Comparison of ENCODE assay signal across 10 cellular contexts in the genomic region with DNA sequence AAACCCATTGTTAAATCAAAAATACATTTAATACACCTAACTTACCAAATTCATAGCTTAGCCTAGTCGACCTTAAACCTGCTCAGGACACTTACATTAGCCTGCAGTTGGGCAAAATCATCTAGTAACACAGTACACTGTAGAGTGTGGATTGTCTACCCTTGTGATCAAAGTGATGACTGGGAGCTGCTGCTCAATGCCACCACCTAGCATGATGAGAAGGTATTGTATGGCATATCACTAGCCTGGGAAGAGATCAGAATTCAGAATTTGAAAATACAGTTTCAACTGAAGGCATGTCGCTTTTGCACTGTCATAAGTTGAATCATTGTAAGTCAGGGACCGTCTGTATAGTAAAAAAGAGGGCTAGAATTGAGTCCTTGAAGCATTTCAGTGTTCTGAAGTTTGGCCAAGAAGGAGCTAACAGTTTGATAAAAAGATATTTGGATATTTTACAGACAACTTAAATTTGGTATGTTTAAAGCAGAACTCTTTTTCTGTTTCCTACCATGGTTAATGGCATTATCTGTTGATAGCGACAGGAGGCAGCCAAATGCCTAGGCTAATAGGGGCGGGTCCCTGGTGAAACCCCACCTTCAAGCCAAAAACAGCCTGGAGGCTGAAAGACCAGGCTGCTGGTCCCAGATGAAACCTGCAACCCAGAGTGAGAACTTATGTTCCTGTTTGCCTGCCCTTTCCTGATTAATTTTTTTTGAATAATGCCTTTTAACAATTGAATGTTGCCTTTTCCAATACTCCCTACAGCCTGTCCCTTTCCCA. TPM values are rescaled to one million over a fixed set of nuclear protein-coding genes. Genes with fewer than 3 reads are reported as not detected.
DNase-seq lines count a peak whose midpoint lies in the region; ATAC-seq lines count a peak whose summit lies in the region.
"Had no signal": no experiment of that assay in that cellular context is flagged by ENCODE, and none has a peak within 500 bp of the region (broad histone marks: within the 10 kb centered on the region; RNA-seq: fewer than 3 reads in every experiment).

No MANE protein-coding gene starts in this region.

- H3K27ac Mint-ChIP-seq in activated CD4-positive, alpha-beta T cell treated with anti-CD3 and anti-CD28 coated beads for 36 hours: no peak overlapping the region
- H3K27ac Mint-ChIP-seq in stimulated activated effector memory CD8-positive, alpha-beta T cell treated with anti-CD3 and anti-CD28 coated beads, Interleukin-12 subunit alpha, Interleukin-12 subunit beta, amount 100 ng/mL, for 72 hours: no peak overlapping the region
- H3K27ac Mint-ChIP-seq: progenitor cell of endocrine pancreas had no signal

- no peak for DNase-seq in activated CD4-positive, alpha-beta T cell treated with anti-CD3 and anti-CD28 coated beads for 36 hours
- no peak for DNase-seq in activated CD4-positive, alpha-beta T cell treated with anti-CD3 and anti-CD28 coated beads for 1 hour
- DNase-seq in NAMALWA (ENCODE audit: low spot score) (peak; percentile 2), dermis blood vessel endothelial cell (peak; percentile 25), pons (ENCODE audit: low spot score) (no peak)
- no peak for DNase-seq in stimulated activated effector memory CD8-positive, alpha-beta T cell treated with anti-CD3 and anti-CD28 coated beads, Interleukin-12 subunit alpha, Interleukin-12 subunit beta, amount 100 ng/mL, for 72 hours (ENCODE audit: low spot score in 2 of 2)
- DNase-seq: NCI-H524 had no signal

- intact Hi-C loops in activated CD4-positive, alpha-beta T cell treated with anti-CD3 and anti-CD28 coated beads for 36 hours (cut with DNase I, micrococcal nuclease): no loop called here

- CTCF ChIA-PET in activated CD4-positive, alpha-beta T cell treated with anti-CD3 and anti-CD28 coated beads for 36 hours (lab: Charles Lee): interaction anchor here (0.6 kb wide), 1 partner anchor 1072 kb away, joined by 3 read pairs; no protein-coding TSS in a partner anchor

- H3K4me3 Mint-ChIP-seq in activated CD4-positive, alpha-beta T cell treated with anti-CD3 and anti-CD28 coated beads for 36 hours: no peak overlapping the region
- H3K4me3 Mint-ChIP-seq in stimulated activated effector memory CD8-positive, alpha-beta T cell treated with anti-CD3 and anti-CD28 coated beads, Interleukin-12 subunit alpha, Interleukin-12 subunit beta, amount 100 ng/mL, for 72 hours: no peak overlapping the region

- H3K27me3 Mint-ChIP-seq in activated CD4-positive, alpha-beta T cell treated with anti-CD3 and anti-CD28 coated beads for 36 hours: no peaks in the 10 kb centered on the region
- H3K27me3 Mint-ChIP-seq: progenitor cell of endocrine pancreas had no signal

- no peaks in the 10 kb centered on the region for H3K4me1 Mint-ChIP-seq in activated CD4-positive, alpha-beta T cell treated with anti-CD3 and anti-CD28 coated beads for 36 hours
- no peaks in the 10 kb centered on the region for H3K4me1 Mint-ChIP-seq in stimulated activated effector memory CD8-positive, alpha-beta T cell treated with anti-CD3 and anti-CD28 coated beads, Interleukin-12 subunit alpha, Interleukin-12 subunit beta, amount 100 ng/mL, for 72 hours

- H3K9me3 Mint-ChIP-seq in activated CD4-positive, alpha-beta T cell treated with anti-CD3 and anti-CD28 coated beads for 36 hours (ENCODE audit: low read depth): no peaks in the 10 kb centered on the region
- no peaks in the 10 kb centered on the region for H3K9me3 Mint-ChIP-seq in stimulated activated effector memory CD8-positive, alpha-beta T cell treated with anti-CD3 and anti-CD28 coated beads, Interleukin-12 subunit alpha, Interleukin-12 subunit beta, amount 100 ng/mL, for 72 hours

- ATAC-seq in activated CD4-positive, alpha-beta T cell treated with anti-CD3 and anti-CD28 coated beads for 36 hours: peak; percentile 49
- ATAC-seq in stimulated activated effector memory CD8-positive, alpha-beta T cell treated with anti-CD3 and anti-CD28 coated beads, Interleukin-12 subunit alpha, Interleukin-12 subunit beta, amount 100 ng/mL, for 72 hours: peak; percentile 34
- no peak for ATAC-seq in HG02885 (IDR thresholded peaks at IDR 0.05; ENCODE audit: poor library complexity, unreplicated experiment)
- ATAC-seq in HG02852 (IDR thresholded peaks at IDR 0.05; ENCODE audit: unreplicated experiment): no peak

- H3K36me3 Mint-ChIP-seq in activated CD4-positive, alpha-beta T cell treated with anti-CD3 and anti-CD28 coated beads for 36 hours (ENCODE audit: low read depth): peaks cover 1% of the 10 kb centered on the region
- no peaks in the 10 kb centered on the region for H3K36me3 Mint-ChIP-seq in stimulated activated effector memory CD8-positive, alpha-beta T cell treated with anti-CD3 and anti-CD28 coated beads, Interleukin-12 subunit alpha, Interleukin-12 subunit beta, amount 100 ng/mL, for 72 hours

- POLR2A ChIA-PET in activated CD4-positive, alpha-beta T cell treated with anti-CD3 and anti-CD28 coated beads for 36 hours (lab: Charles Lee): no interaction called here

RNA-seq across cellular contexts. Expression of gene SMIM15, which starts 23.0 kb away (rescaled TPM):
- total RNA-seq in activated CD4-positive, alpha-beta T cell treated with anti-CD3 and anti-CD28 coated beads for 36 hours: 10 to 100 TPM; 73.5 to 84.0 TPM
- 58.7 and 83.1 TPM in 2 replicates for total RNA-seq in dermis blood vessel endothelial cell

Comparison
In these comparisons a context has a peak if more than half of its experiments do, and no peak if none do; other contexts are left out.
1. ATAC-seq: peak in activated CD4-positive, alpha-beta T cell treated with anti-CD3 and anti-CD28 coated beads for 36 hours (single experiment) and stimulated activated effector memory CD8-positive, alpha-beta T cell treated with anti-CD3 and anti-CD28 coated beads, Interleukin-12 subunit alpha, Interleukin-12 subunit beta, amount 100 ng/mL, for 72 hours (single experiment); none in HG02885 (single experiment) and HG02852 (single experiment).
2. DNase-seq: peak in NAMALWA (single experiment) and dermis blood vessel endothelial cell (single experiment); none in activated CD4-positive, alpha-beta T cell treated with anti-CD3 and anti-CD28 coated beads for 36 hours (single experiment), activated CD4-positive, alpha-beta T cell treated with anti-CD3 and anti-CD28 coated beads for 1 hour (single experiment), stimulated activated effector memory CD8-positive, alpha-beta T cell treated with anti-CD3 and anti-CD28 coated beads, Interleukin-12 subunit alpha, Interleukin-12 subunit beta, amount 100 ng/mL, for 72 hours (0 of 2) and pons (single experiment).